Comparison of ENCODE assay signal across 8 cellular contexts in genomic region chr3:23811117-23811487, GRCh38.
DNase-seq lines count a peak whose midpoint lies in the region; ATAC-seq, FAIRE-seq and TF ChIP-seq lines count a peak whose summit lies in the region.

No MANE protein-coding gene starts in this region.

- DNase-seq in COR-L47 (lab: John Stamatoyannopoulos, UW) (peak; percentile 15), HL-60 (ENCODE audit: low read depth in 1 of 2, low spot score in 1 of 2) (no peak), adipocyte (ENCODE audit: low read depth) (no peak), kidney tubule cell (ENCODE audit: low spot score) (peak; percentile 42), substantia nigra (lab: John Stamatoyannopoulos, UW) (no peak), KG1 (lab: John Stamatoyannopoulos, UW) (no peak), urothelium cell line (ENCODE audit: low spot score) (no peak)

- peaks cover 27% of the 10 kb centered on the region for H3K36me3 ChIP-seq in adipocyte (ENCODE audit: control insufficient read depth, insufficient read depth, low read length, severe bottlenecking)

- TF ChIP-seq CTCF in HL-60 (IDR thresholded peaks at IDR 0.05; ENCODE audit: insufficient read depth, low read length) = no peak

- H3K27me3 ChIP-seq in HL-60 (ENCODE audit: insufficient read depth, poor library complexity, severe bottlenecking) (no peaks in the 10 kb centered on the region), adipocyte (replicated peaks; ENCODE audit: control insufficient read depth, insufficient read depth, low read length) (no peaks in the 10 kb centered on the region)

- peaks cover 27% of the 10 kb centered on the region for H3K4me1 ChIP-seq in adipocyte (ENCODE audit: control insufficient read depth, insufficient read depth, low read length)

- no peaks in the 10 kb centered on the region for H3K9me3 ChIP-seq in adipocyte (ENCODE audit: control insufficient read depth, low read length)

- peak overlapping the region; percentile 66 for H3K27ac ChIP-seq in HL-60 (replicated peaks)
- H3K27ac ChIP-seq in substantia nigra (ENCODE audit: low read depth, low read length, poor library complexity, severe bottlenecking) = peak overlapping the region; percentile 77

- no peak for ATAC-seq in GM18498 (IDR thresholded peaks at IDR 0.05; ENCODE audit: unreplicated experiment)

- H3K9ac ChIP-seq in adipocyte (ENCODE audit: low read length) = peak overlapping the region; percentile 73

- H3K4me3 ChIP-seq in HL-60 (replicated peaks; ENCODE audit: insufficient read depth, low read length) (peak overlapping the region; percentile 65), adipocyte (ENCODE audit: low read length) (peak overlapping the region; percentile 83)

- no peak for FAIRE-seq in urothelium cell line (lab: Jason Lieb, UNC)

Comparison
In these comparisons a context has a peak if more than half of its experiments do, and no peak if none do; other contexts are left out.
1. DNase-seq: peak in COR-L47 (single experiment) and kidney tubule cell (single experiment); none in HL-60 (0 of 2), adipocyte (single experiment), substantia nigra (0 of 49), KG1 (single experiment) and urothelium cell line (single experiment).